Comparison of ENCODE assay signal across 8 cellular contexts in genomic region chr16:73056911-73057310, GRCh38. TPM values are rescaled to one million over a fixed set of nuclear protein-coding genes. Genes with fewer than 3 reads are reported as not detected.
DNase-seq lines count a peak whose midpoint lies in the region; ATAC-seq and TF ChIP-seq lines count a peak whose summit lies in the region.

No MANE protein-coding gene starts in this region.

- H3K9me3 Mint-ChIP-seq in activated naive CD4-positive, alpha-beta T cell treated with anti-CD3 and anti-CD28 coated beads, Interleukin-2, amount 50 U/mL, for 24 hours = no peaks in the 10 kb centered on the region

- H3K4me3 ChIP-seq in adipocyte (ENCODE audit: low read length) (peak overlapping the region; percentile 83), left lung (peak overlapping the region; percentile 45 to 61), upper lobe of right lung (peak overlapping the region; percentile 71)

- peaks cover 27% of the 10 kb centered on the region for H3K27me3 Mint-ChIP-seq in activated naive CD4-positive, alpha-beta T cell treated with anti-CD3 and anti-CD28 coated beads, Interleukin-2, amount 50 U/mL, for 24 hours

- H3K9me3 ChIP-seq in adipocyte (ENCODE audit: control insufficient read depth, low read length) (no peaks in the 10 kb centered on the region), left lung (no peaks in the 10 kb centered on the region), upper lobe of right lung (no peaks in the 10 kb centered on the region)

- no peaks in the 10 kb centered on the region for H3K27me3 ChIP-seq in adipocyte (replicated peaks; ENCODE audit: control insufficient read depth, insufficient read depth, low read length)
- peaks cover 9 to 67% of the 10 kb centered on the region in 2 donors for H3K27me3 ChIP-seq in left lung
- H3K27me3 ChIP-seq in upper lobe of right lung = peaks cover 11% of the 10 kb centered on the region

- peak overlapping the region; percentile 85 for H3K9ac ChIP-seq in adipocyte (ENCODE audit: low read length)

- H3K27ac ChIP-seq in left lung = peak overlapping the region; percentile 88 to 96
- H3K27ac ChIP-seq in upper lobe of right lung = peak overlapping the region; percentile 91

- intact Hi-C loops in left lung (cut with DNase I) (no loop called here), upper lobe of right lung (cut with DNase I) (no loop called here), left colon (cut with DNase I, micrococcal nuclease) (no loop called here)

- H3K36me3 Mint-ChIP-seq in activated naive CD4-positive, alpha-beta T cell treated with anti-CD3 and anti-CD28 coated beads, Interleukin-2, amount 50 U/mL, for 24 hours = no peaks in the 10 kb centered on the region

- peak overlapping the region; percentile 91 for H3K4me3 Mint-ChIP-seq in activated naive CD4-positive, alpha-beta T cell treated with anti-CD3 and anti-CD28 coated beads, Interleukin-2, amount 50 U/mL, for 24 hours

- H3K4me1 Mint-ChIP-seq in activated naive CD4-positive, alpha-beta T cell treated with anti-CD3 and anti-CD28 coated beads, Interleukin-2, amount 50 U/mL, for 24 hours = peaks cover 42% of the 10 kb centered on the region

- H3K27ac Mint-ChIP-seq in activated naive CD4-positive, alpha-beta T cell treated with anti-CD3 and anti-CD28 coated beads, Interleukin-2, amount 50 U/mL, for 24 hours = peak overlapping the region; percentile 56

- no peak for DNase-seq in activated naive CD4-positive, alpha-beta T cell treated with anti-CD3 and anti-CD28 coated beads, Interleukin-2, amount 50 U/mL, for 16 hours
- DNase-seq in adipocyte (ENCODE audit: low read depth) (no peak), left lung (no peak), upper lobe of right lung (no peak), dermis blood vessel endothelial cell (no peak), left colon (no peak)
- no peak for DNase-seq in effector CD8-positive, alpha-beta T cell (lab: John Stamatoyannopoulos, UW)

- H3K36me3 ChIP-seq in adipocyte (ENCODE audit: control insufficient read depth, insufficient read depth, low read length, severe bottlenecking) (no peaks in the 10 kb centered on the region), left lung (no peaks in the 10 kb centered on the region), upper lobe of right lung (no peaks in the 10 kb centered on the region)

- ATAC-seq in left lung = no peak
- no peak for ATAC-seq in upper lobe of right lung
- ATAC-seq in left colon = no peak

- TF ChIP-seq CTCF in left lung (IDR thresholded peaks at IDR 0.05) (no peak), upper lobe of right lung (IDR thresholded peaks at IDR 0.05) (no peak)

- H3K4me1 ChIP-seq in adipocyte (ENCODE audit: control insufficient read depth, insufficient read depth, low read length) = peaks cover 45% of the 10 kb centered on the region
- H3K4me1 ChIP-seq in left lung = peaks cover 16 to 59% of the 10 kb centered on the region in 2 donors
- H3K4me1 ChIP-seq in upper lobe of right lung = peaks cover 41% of the 10 kb centered on the region

RNA-seq across cellular contexts. Expression of gene ZFHX3, which starts 9.0 kb away (rescaled TPM):
- 10 to 100 TPM; 21.4 to 25.7 TPM for total RNA-seq in left lung
- total RNA-seq in upper lobe of right lung = 29.0 TPM
- 5.6 and 9.1 TPM in 2 replicates for total RNA-seq in dermis blood vessel endothelial cell
- total RNA-seq in left colon = 10 to 100 TPM; 12.5 to 18.0 TPM
